1 cellular context compared by ENCODE assay signal in the genomic region with DNA sequence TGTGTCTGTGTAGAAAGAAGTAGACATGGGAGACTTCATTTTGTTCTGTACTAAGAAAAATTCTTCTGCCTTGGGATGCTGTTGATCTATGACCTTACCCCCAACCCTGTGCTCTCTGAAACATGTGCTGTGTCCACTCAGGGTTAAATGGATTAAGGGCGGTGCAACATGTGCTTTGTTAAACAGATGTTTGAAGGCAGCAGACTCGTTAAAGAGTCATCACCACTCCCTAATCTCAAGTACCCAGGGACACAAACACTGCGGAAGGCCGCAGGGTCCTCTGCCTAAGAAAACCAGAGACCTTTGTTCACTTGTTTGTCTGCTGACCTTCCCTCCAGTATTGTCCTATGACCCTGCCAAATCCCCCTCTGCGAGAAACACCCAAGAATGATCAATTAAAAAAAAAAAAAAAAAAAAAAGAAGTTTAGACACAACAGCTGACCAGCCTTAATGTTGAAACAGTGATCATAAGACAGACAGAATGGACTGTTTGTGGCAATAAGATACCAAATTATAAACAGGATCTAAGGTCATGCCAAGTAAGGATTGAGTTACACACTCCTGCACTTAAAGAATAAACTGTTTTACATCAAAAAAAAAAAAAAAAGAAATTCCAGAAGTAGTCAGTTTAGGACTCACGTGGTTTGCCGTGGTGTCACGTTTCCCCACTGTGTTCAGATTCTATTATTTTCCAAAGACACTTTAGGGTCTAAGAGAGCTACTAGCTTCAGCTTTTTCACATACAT.
TF ChIP-seq lines count a peak whose summit lies in the region.

No MANE protein-coding gene starts in this region.

TF ChIP-seq in HEK293, 187 proteins besides CTCF, POLR2A, EP300 and RAD21 (continued from another document):
- peak; percentile 80 for TF ChIP-seq WT1 (tag by site-specific recombination; IDR thresholded peaks at IDR 0.05)
- peak; percentile 51; the same call in 1 of the 2 replicates for TF ChIP-seq ZNF335 (tag by site-specific recombination; conservative IDR thresholded peaks at IDR 0.05)
- TF ChIP-seq, protein P1, sequence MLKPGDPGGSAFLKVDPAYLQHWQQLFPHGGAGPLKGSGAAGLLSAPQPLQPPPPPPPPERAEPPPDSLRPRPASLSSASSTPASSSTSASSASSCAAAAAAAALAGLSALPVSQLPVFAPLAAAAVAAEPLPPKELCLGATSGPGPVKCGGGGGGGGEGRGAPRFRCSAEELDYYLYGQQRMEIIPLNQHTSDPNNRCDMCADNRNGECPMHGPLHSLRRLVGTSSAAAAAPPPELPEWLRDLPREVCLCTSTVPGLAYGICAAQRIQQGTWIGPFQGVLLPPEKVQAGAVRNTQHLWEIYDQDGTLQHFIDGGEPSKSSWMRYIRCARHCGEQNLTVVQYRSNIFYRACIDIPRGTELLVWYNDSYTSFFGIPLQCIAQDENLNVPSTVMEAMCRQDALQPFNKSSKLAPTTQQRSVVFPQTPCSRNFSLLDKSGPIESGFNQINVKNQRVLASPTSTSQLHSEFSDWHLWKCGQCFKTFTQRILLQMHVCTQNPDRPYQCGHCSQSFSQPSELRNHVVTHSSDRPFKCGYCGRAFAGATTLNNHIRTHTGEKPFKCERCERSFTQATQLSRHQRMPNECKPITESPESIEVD (tag by site-specific recombination; IDR thresholded peaks at IDR 0.05), result peak; percentile 40; the same call in 1 of the 2 replicates
- TF ChIP-seq KLF1 (tag by site-specific recombination; IDR thresholded peaks at IDR 0.05), result peak; percentile 86
- 0 out of 2 replicates have a peak, but pooled peaks have one; percentile 14 for TF ChIP-seq ZNF341 (tag by site-specific recombination; IDR thresholded peaks at IDR 0.05; ENCODE audit: low read depth)
- TF ChIP-seq SCRT1 (tag by site-specific recombination; IDR thresholded peaks at IDR 0.05; ENCODE audit: borderline replicate concordance), result 0 out of 2 replicates have a peak, but pooled peaks have one; percentile 18
- TF ChIP-seq, protein P2, sequence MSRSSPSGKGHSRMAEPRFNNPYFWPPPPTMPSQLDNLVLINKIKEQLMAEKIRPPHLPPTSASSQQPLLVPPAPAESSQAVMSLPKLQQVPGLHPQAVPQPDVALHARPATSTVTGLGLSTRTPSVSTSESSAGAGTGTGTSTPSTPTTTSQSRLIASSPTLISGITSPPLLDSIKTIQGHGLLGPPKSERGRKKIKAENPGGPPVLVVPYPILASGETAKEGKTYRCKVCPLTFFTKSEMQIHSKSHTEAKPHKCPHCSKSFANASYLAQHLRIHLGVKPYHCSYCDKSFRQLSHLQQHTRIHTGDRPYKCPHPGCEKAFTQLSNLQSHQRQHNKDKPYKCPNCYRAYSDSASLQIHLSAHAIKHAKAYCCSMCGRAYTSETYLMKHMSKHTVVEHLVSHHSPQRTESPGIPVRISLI (tag by site-specific recombination; IDR thresholded peaks at IDR 0.05), result peak; percentile 91
- peak; percentile 27; the same call in 1 of the 2 replicates for TF ChIP-seq ZNF501 (tag by site-specific recombination; IDR thresholded peaks at IDR 0.05)
